8 cellular contexts compared by ENCODE assay signal in the genomic region with DNA sequence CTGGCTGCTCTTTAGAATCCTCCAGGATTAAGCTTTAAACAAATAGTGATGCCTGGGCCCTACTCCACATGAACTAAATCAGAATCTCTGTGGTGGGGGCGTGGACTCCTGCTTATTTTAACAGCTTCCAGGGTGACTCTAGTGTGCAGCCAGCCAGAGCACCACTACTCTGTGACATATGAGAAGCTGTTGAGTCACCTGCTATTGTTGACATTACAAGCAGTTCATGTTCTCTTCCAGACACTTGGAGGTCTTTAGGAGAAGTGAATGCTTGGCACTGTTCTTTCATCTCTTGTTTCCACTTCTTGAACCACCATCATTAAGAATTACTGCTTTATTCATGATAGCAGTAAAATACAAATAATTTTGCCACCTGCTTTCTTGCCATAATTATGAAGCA.
DNase-seq lines count a peak whose midpoint lies in the region; ATAC-seq and TF ChIP-seq lines count a peak whose summit lies in the region.

No MANE protein-coding gene starts in this region.

- peaks cover 30% of the 10 kb centered on the region for H3K9me3 Mint-ChIP-seq in nephron

- in situ Hi-C loops in HAP-1 (cut with MboI; ENCODE audit: low sequenced_read_pairs), result no loop called here

- ATAC-seq in HG02759 (IDR thresholded peaks at IDR 0.05; ENCODE audit: unreplicated experiment) (no peak), HG02678 (IDR thresholded peaks at IDR 0.05; ENCODE audit: unreplicated experiment) (no peak)

- peaks cover 2% of the 10 kb centered on the region for H3K27me3 Mint-ChIP-seq in nephron (ENCODE audit: low read depth)

- H3K9me3 ChIP-seq in HAP-1, result no peaks in the 10 kb centered on the region

- DNase-seq in DMS 273 treated with DMSO at 0.1 percent for 48 hours (lab: John Stamatoyannopoulos, UW) (peak; percentile 17), NCI-H2107 (lab: John Stamatoyannopoulos, UW) (peak; percentile 12), choroid plexus epithelial cell (ENCODE audit: low read depth) (peak; percentile 80), HAP-1 (ENCODE audit: low spot score in 2 of 2) (no peak)
- DNase-seq in activated CD4-positive, CD25-positive, alpha-beta regulatory T cell treated with anti-CD3 and anti-CD28 coated beads, Interleukin-2, amount 50 U/mL, for 72 hours, result no peak

- no peaks in the 10 kb centered on the region for H3K27me3 ChIP-seq in HAP-1 (ENCODE audit: low read depth)

- no peak overlapping the region for H3K4me3 Mint-ChIP-seq in nephron

- TF ChIP-seq CTCF in choroid plexus epithelial cell (conservative IDR thresholded peaks at IDR 0.05; ENCODE audit: low read depth, low read length) (no peak), nephron (IDR thresholded peaks at IDR 0.05; ENCODE audit: unreplicated experiment in 3 of 3) (no peak)

- H3K27ac Mint-ChIP-seq in nephron, result peak overlapping the region in 2 of 3 experiments; percentile 49 to 53

- H3K4me1 ChIP-seq in HAP-1, result no peaks in the 10 kb centered on the region

- H3K4me1 Mint-ChIP-seq in nephron, result peaks cover 20% of the 10 kb centered on the region

- H3K36me3 Mint-ChIP-seq in nephron (ENCODE audit: low read depth), result no peaks in the 10 kb centered on the region

- no peaks in the 10 kb centered on the region for H3K36me3 ChIP-seq in HAP-1 (replicated peaks)

- H3K4me3 ChIP-seq in choroid plexus epithelial cell (ENCODE audit: low read depth, low read length), result no peak overlapping the region
- no peak overlapping the region for H3K4me3 ChIP-seq in HAP-1

Comparison
In these comparisons a context has a peak if more than half of its experiments do, and no peak if none do; other contexts are left out.
1. DNase-seq: peak in DMS 273 treated with DMSO at 0.1 percent for 48 hours (single experiment), NCI-H2107 (single experiment) and choroid plexus epithelial cell (single experiment); none in HAP-1 (0 of 2) and activated CD4-positive, CD25-positive, alpha-beta regulatory T cell treated with anti-CD3 and anti-CD28 coated beads, Interleukin-2, amount 50 U/mL, for 72 hours (single experiment).